In the genomic region with DNA sequence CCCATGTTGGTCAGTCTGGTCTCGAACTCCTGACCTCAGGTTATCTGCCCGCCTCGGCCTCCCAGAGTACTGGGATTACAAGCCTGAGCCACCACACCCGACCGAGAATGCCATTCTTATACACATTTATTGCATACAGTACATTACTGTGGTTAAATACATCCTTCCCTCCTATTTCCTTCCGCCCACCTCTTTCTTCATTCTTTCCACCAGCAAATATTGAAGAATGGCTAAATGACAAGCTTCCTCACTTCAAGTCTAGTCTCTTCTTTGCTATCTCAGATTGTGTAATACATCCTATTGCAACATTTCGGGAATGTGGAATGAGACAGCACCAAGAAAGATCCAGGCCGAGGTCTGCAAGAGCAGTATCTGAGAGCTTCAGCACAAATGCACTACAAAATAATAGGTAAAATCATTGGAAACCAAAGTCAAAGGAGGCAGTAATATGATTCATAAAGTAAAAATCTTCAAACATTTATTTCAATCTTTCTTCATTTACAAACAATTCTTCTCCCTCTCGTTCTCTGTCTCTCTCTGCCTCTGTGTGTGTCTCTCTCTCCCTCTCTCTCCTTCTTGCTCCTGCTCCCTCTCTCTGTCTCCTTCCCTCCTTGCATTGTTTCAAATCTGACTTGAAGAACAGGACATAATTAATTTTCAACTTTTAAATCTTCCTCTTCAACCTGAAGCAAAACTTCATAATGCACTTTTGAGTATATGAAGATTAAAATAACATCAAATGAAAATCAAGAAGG, we compare ENCODE assay signal across 8 cellular contexts.
DNase-seq lines count a peak whose midpoint lies in the region; ATAC-seq, FAIRE-seq and TF ChIP-seq lines count a peak whose summit lies in the region.

No MANE protein-coding gene starts in this region.

- H3K4me3 Mint-ChIP-seq in astrocyte (ENCODE audit: unreplicated experiment): no peak overlapping the region
- no peak overlapping the region for H3K4me3 Mint-ChIP-seq in activated CD8-positive, alpha-beta memory T cell treated with anti-CD3 and anti-CD28 coated beads, Interleukin-2, amount 10 ng/mL, durations not matched to agents 7 days and 5 days

- H3K27ac ChIP-seq in A549 (peak overlapping the region; percentile 77 to 97), astrocyte (ENCODE audit: low read depth, low read length) (peak overlapping the region; percentile 63), HepG2 (ENCODE audit: extremely low read length, insufficient read depth, low read length) (peak overlapping the region; percentile 44)

- WGBS in A549 (ENCODE audit: missing lambda C conversion rate): 11% methylated on average over 9 of the region's 9 CpGs
- 50% methylated on average over 9 of the region's 9 CpGs for WGBS in HepG2 (ENCODE audit: low lambda C conversion rate)

- DNase-seq in A549 (ENCODE audit: low read depth in 1 of 2, low spot score in 1 of 2) (peak; percentile 41 to 92), HT1080 (ENCODE audit: low read depth) (peak; percentile 94), astrocyte (ENCODE audit: low read depth) (peak; percentile 98), HepG2 (ENCODE audit: low spot score) (peak; percentile 83), occipital lobe (lab: John Stamatoyannopoulos, UW) (no peak), NCI-H1105 treated with DMSO at 0.1 percent for 48 hours (lab: John Stamatoyannopoulos, UW) (no peak)
- no peak for DNase-seq in activated CD8-positive, alpha-beta memory T cell treated with anti-CD3 and anti-CD28 coated beads, Interleukin-2, amount 10 ng/mL, durations not matched to agents 7 days and 5 days

- peak overlapping the region; percentile 57 for H3K4me2 ChIP-seq in A549
- H3K4me2 ChIP-seq in astrocyte (ENCODE audit: low read length): peak overlapping the region; percentile 45
- peak overlapping the region; percentile 29; the same call in 1 of the 2 replicates for H3K4me2 ChIP-seq in HepG2 (ENCODE audit: low read depth, low read length)

- H4K20me1 ChIP-seq in astrocyte (ENCODE audit: insufficient read depth, low read length) (no peaks in the 10 kb centered on the region), HepG2 (ENCODE audit: insufficient read depth, low read length) (no peaks in the 10 kb centered on the region)

- H3K4me1 ChIP-seq in A549 (peaks cover 31% of the 10 kb centered on the region), astrocyte (ENCODE audit: insufficient read depth, low read length) (peaks cover 9% of the 10 kb centered on the region), HepG2 (ENCODE audit: insufficient read depth, low read length) (peaks cover 37% of the 10 kb centered on the region)

- POLR2A ChIA-PET in A549 (lab: Yijun Ruan, JAX) (interaction anchor here (0.6 to 1.1 kb wide), 4 partner anchors 35 to 477 kb away, joined by 3 to 5 read pairs (median 4); a partner anchor contains a TSS), HepG2 (lab: Yijun Ruan, JAX) (interaction anchor here (1.1 kb wide), 1 partner anchor 95 kb away, joined by 3 read pairs; a partner anchor contains a TSS)

- no peak overlapping the region for H3K9ac ChIP-seq in astrocyte (ENCODE audit: low read length)
- H3K9ac ChIP-seq in HepG2 (ENCODE audit: insufficient read depth, low read depth, low read length): no peak overlapping the region

- no peaks in the 10 kb centered on the region for H3K79me2 ChIP-seq in astrocyte (ENCODE audit: insufficient read depth, low read length)
- no peaks in the 10 kb centered on the region for H3K79me2 ChIP-seq in HepG2 (ENCODE audit: insufficient read depth, low read length)

- peaks cover 7% of the 10 kb centered on the region for H3K4me1 Mint-ChIP-seq in astrocyte (ENCODE audit: low read depth, unreplicated experiment)
- H3K4me1 Mint-ChIP-seq in activated CD8-positive, alpha-beta memory T cell treated with anti-CD3 and anti-CD28 coated beads, Interleukin-2, amount 10 ng/mL, durations not matched to agents 7 days and 5 days: peaks cover 3% of the 10 kb centered on the region

- H3K27me3 ChIP-seq in astrocyte (ENCODE audit: insufficient read depth, low read length): no peaks in the 10 kb centered on the region
- no peaks in the 10 kb centered on the region for H3K27me3 ChIP-seq in HepG2 (ENCODE audit: control insufficient read depth in 1 of 2, insufficient read depth in 2 of 2, low read length in 2 of 2)

- peak; percentile 96 to 99 for ATAC-seq in A549
- ATAC-seq in HepG2: peak; percentile 85
- no peak for ATAC-seq in HG03520 (IDR thresholded peaks at IDR 0.05; ENCODE audit: unreplicated experiment)
- no peak for ATAC-seq in activated CD8-positive, alpha-beta memory T cell treated with anti-CD3 and anti-CD28 coated beads, Interleukin-2, amount 10 ng/mL, durations not matched to agents 7 days and 5 days

- intact Hi-C loops in HepG2 (cut with micrococcal nuclease; ENCODE audit: unreplicated experiment): loop anchor here (5.0 kb wide), 1 partner anchor 96 kb away; a partner anchor contains a TSS

- TF ChIP-seq RAD21 in A549 (conservative IDR thresholded peaks at IDR 0.05 in 1 of 2, IDR thresholded peaks at IDR 0.05 in 1 of 2): peak; percentile 43 to 77; a peak in 4 of 5 replicates
- no peak for TF ChIP-seq RAD21 in HepG2 (CRISPR knock-in tag; IDR thresholded peaks at IDR 0.05)

- H3K36me3 Mint-ChIP-seq in astrocyte (ENCODE audit: low read depth, unreplicated experiment): no peaks in the 10 kb centered on the region
- H3K36me3 Mint-ChIP-seq in activated CD8-positive, alpha-beta memory T cell treated with anti-CD3 and anti-CD28 coated beads, Interleukin-2, amount 10 ng/mL, durations not matched to agents 7 days and 5 days: peaks cover 2% of the 10 kb centered on the region

- H3K36me3 ChIP-seq in astrocyte (ENCODE audit: insufficient read depth, low read length): no peaks in the 10 kb centered on the region
- H3K36me3 ChIP-seq in HepG2 (replicated peaks in 1 of 2; ENCODE audit: control insufficient read depth in 1 of 2, insufficient read depth in 2 of 2, low read length in 2 of 2): no peaks in the 10 kb centered on the region

- peak overlapping the region; percentile 86 for H3K27ac Mint-ChIP-seq in astrocyte (ENCODE audit: unreplicated experiment)
- H3K27ac Mint-ChIP-seq in activated CD8-positive, alpha-beta memory T cell treated with anti-CD3 and anti-CD28 coated beads, Interleukin-2, amount 10 ng/mL, durations not matched to agents 7 days and 5 days: no peak overlapping the region

- in situ Hi-C loops in HepG2 (cut with HindIII; ENCODE audit: extremely low pct_ligation_motif_present, low pct_unique_long_range_greater_than_20kb): no loop called here

- H3K27me3 Mint-ChIP-seq in astrocyte (ENCODE audit: low read depth, unreplicated experiment): no peaks in the 10 kb centered on the region
- no peaks in the 10 kb centered on the region for H3K27me3 Mint-ChIP-seq in activated CD8-positive, alpha-beta memory T cell treated with anti-CD3 and anti-CD28 coated beads, Interleukin-2, amount 10 ng/mL, durations not matched to agents 7 days and 5 days

- H3K9me3 ChIP-seq in A549 (no peaks in the 10 kb centered on the region), astrocyte (ENCODE audit: insufficient read depth, low read depth, low read length) (no peaks in the 10 kb centered on the region), HepG2 (ENCODE audit: low read length) (no peaks in the 10 kb centered on the region)

- CTCF ChIA-PET in A549 (lab: Yijun Ruan, JAX): interaction anchor here (0.6 to 1.3 kb wide), 5 partner anchors 12 to 181 kb away, joined by 3 to 4 read pairs (median 3); a partner anchor contains a TSS
- CTCF ChIA-PET in HepG2 (lab: Yijun Ruan, JAX; ENCODE audit: low intra/inter-chr PET ratio, low total read pairs): no interaction called here
- CTCF ChIA-PET in activated CD8-positive, alpha-beta memory T cell treated with anti-CD3 and anti-CD28 coated beads, Interleukin-2, amount 10 ng/mL, durations not matched to agents 7 days and 5 days (lab: Charles Lee): no interaction called here

- TF ChIP-seq POLR2A in A549 (IDR thresholded peaks at IDR 0.05; ENCODE audit: low read length): no peak
- no peak for TF ChIP-seq POLR2A in HepG2 (IDR thresholded peaks at IDR 0.05; ENCODE audit: insufficient read depth in 1 of 2, low read depth in 2 of 2, low read length in 2 of 2)

- no peak for TF ChIP-seq CTCF in A549 (IDR thresholded peaks at IDR 0.05)
- no peak for TF ChIP-seq CTCF in astrocyte (IDR thresholded peaks at IDR 0.05; ENCODE audit: insufficient read depth, low read depth, low read length)
- no peak for TF ChIP-seq CTCF in HepG2 (CRISPR knock-in tag; IDR thresholded peaks at IDR 0.05)

- H2AFZ ChIP-seq in astrocyte (ENCODE audit: low read depth, low read length): no peak overlapping the region
- H2AFZ ChIP-seq in HepG2 (ENCODE audit: low read length): peak overlapping the region; percentile 21

- FAIRE-seq in A549 (lab: Jason Lieb, UNC): peak; percentile 94
- peak; percentile 74 for FAIRE-seq in astrocyte (lab: Jason Lieb, UNC)
- FAIRE-seq in HepG2 (lab: Jason Lieb, UNC): no peak

- no peak overlapping the region for H3K4me3 ChIP-seq in A549
- H3K4me3 ChIP-seq in astrocyte (ENCODE audit: insufficient read depth, low read depth, low read length): no peak overlapping the region
- H3K4me3 ChIP-seq in HepG2 (replicated peaks in 1 of 3; ENCODE audit: insufficient read depth in 1 of 3, low read depth in 2 of 3, low read length in 3 of 3): no peak overlapping the region; a peak in 1 of 6 replicates

- no peaks in the 10 kb centered on the region for H3K9me3 Mint-ChIP-seq in astrocyte (ENCODE audit: unreplicated experiment)
- H3K9me3 Mint-ChIP-seq in activated CD8-positive, alpha-beta memory T cell treated with anti-CD3 and anti-CD28 coated beads, Interleukin-2, amount 10 ng/mL, durations not matched to agents 7 days and 5 days (ENCODE audit: low read depth): no peaks in the 10 kb centered on the region

- TF ChIP-seq EP300 in A549 (IDR thresholded peaks at IDR 0.05) (peak; percentile 89 to 95; a peak in 4 of 5 replicates), HepG2 (IDR thresholded peaks at IDR 0.05; ENCODE audit: low read depth in 2 of 2, low read length in 2 of 2) (peak; percentile 55 to 90; a peak in 3 of 4 replicates), HepG2 (CRISPR knock-in tag; IDR thresholded peaks at IDR 0.05; ENCODE audit: borderline replicate concordance) (peak; percentile 80)

- no TSS peak for BruUV-seq in HepG2 (replicated peaks; lab: Mats Ljungman, UMichigan)

TF ChIP-seq in A549, 52 proteins besides CTCF, POLR2A, EP300 and RAD21 (continues in another document):
- TF ChIP-seq RNF2 (IDR thresholded peaks at IDR 0.05; ENCODE audit: borderline replicate concordance, low read depth) (no peak), CHD4 (IDR thresholded peaks at IDR 0.05; ENCODE audit: borderline replicate concordance) (no peak), CEBPB (IDR thresholded peaks at IDR 0.05) (peak; percentile 100), HOXA7 (CRISPR knock-in tag; IDR thresholded peaks at IDR 0.05) (no peak), CBX2 (IDR thresholded peaks at IDR 0.05; ENCODE audit: borderline replicate concordance, low read depth) (no peak)

TF ChIP-seq in HepG2, 621 proteins besides CTCF, POLR2A, EP300 and RAD21 (continues in another document):
- TF ChIP-seq ZNF780A (CRISPR knock-in tag; IDR thresholded peaks at IDR 0.05) (0 out of 2 replicates have a peak, but pooled peaks have one; percentile 34), ZNF180 (CRISPR knock-in tag; IDR thresholded peaks at IDR 0.05; ENCODE audit: borderline replicate concordance, low read depth) (no peak), ZNF879 (CRISPR knock-in tag; IDR thresholded peaks at IDR 0.05) (no peak), ZNF839 (CRISPR knock-in tag; IDR thresholded peaks at IDR 0.05; ENCODE audit: borderline replicate concordance) (no peak), PRMT3 (CRISPR knock-in tag; IDR thresholded peaks at IDR 0.05; ENCODE audit: borderline replicate concordance, low read depth) (no peak)

Comparison
In these comparisons a context has a peak if more than half of its experiments do, and no peak if none do; other contexts are left out.
1. ATAC-seq: peak in A549 (2 of 2) and HepG2 (single experiment); none in HG03520 (single experiment) and activated CD8-positive, alpha-beta memory T cell treated with anti-CD3 and anti-CD28 coated beads, Interleukin-2, amount 10 ng/mL, durations not matched to agents 7 days and 5 days (single experiment).
2. DNase-seq: peak in A549 (2 of 2), HT1080 (single experiment), astrocyte (single experiment) and HepG2 (single experiment); none in occipital lobe (single experiment), NCI-H1105 treated with DMSO at 0.1 percent for 48 hours (single experiment) and activated CD8-positive, alpha-beta memory T cell treated with anti-CD3 and anti-CD28 coated beads, Interleukin-2, amount 10 ng/mL, durations not matched to agents 7 days and 5 days (single experiment).
3. Peak in every context shown above with its lines, with median percentiles within 50 percentile points of each other: H3K27ac ChIP-seq and H3K4me2 ChIP-seq.